In the genomic region with DNA sequence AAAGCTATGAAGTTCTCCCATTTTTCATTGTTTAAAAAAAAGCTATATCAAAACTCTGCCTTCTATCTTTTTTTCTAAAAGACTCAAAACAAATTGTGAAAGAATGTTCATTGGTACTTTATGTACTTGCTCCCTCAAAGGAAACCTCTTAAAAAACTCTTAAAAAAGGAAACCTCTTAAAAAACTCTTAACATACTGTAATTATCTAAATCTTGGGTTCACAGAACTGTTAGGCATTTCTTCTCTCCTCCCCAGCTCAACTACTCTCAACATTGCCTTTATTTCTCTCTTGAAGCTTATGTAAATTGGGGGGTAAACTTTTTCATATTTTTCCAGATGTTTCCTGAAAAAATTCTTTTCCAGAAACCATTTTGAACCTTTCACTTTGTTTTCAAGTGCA, we compare ENCODE assay signal across 1 cellular context.
TF ChIP-seq lines count a peak whose summit lies in the region.

No MANE protein-coding gene starts in this region.

TF ChIP-seq in GM23338, 12 proteins besides CTCF, POLR2A, EP300 and RAD21 (continued from another document):
- TF ChIP-seq, protein P1, sequence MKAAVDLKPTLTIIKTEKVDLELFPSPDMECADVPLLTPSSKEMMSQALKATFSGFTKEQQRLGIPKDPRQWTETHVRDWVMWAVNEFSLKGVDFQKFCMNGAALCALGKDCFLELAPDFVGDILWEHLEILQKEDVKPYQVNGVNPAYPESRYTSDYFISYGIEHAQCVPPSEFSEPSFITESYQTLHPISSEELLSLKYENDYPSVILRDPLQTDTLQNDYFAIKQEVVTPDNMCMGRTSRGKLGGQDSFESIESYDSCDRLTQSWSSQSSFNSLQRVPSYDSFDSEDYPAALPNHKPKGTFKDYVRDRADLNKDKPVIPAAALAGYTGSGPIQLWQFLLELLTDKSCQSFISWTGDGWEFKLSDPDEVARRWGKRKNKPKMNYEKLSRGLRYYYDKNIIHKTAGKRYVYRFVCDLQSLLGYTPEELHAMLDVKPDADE (IDR thresholded peaks at IDR 0.05), result no peak
- no peak for TF ChIP-seq ZNF462 (CRISPR knock-in tag; IDR thresholded peaks at IDR 0.05)
TF ChIP-seq in GM23338: peak in this region for 0.
